In the genomic region with DNA sequence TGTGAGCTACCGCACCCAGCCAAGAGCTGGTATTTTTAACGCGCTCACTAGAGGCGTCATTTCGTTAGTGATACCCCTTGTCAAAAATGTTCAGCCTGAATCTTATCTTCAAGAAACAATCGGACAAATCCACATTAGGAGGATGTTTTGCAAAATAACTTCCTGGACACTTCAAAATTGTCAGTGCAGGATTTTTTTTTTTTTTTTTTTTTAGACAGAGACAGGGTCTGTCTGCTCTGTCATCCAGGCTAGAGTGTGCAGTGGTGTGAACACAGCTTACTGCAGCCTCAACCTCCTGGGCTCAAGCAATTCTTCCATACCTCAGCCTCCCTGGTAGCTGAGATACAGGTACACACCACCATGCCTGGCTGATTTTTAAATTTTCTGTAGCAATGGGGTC, we compare ENCODE assay signal across 17 cellular contexts.
"Had no signal": no experiment of that assay in that cellular context is flagged by ENCODE, and none has a peak within 500 bp of the region (broad histone marks: within the 10 kb centered on the region; RNA-seq: fewer than 3 reads in every experiment).

No MANE protein-coding gene starts in this region.

- H3K27ac ChIP-seq: adrenal gland, breast epithelium, SJCRH30, VCaP had no signal

- DNase-seq: activated CD4-positive, alpha-beta memory T cell treated with anti-CD3 and anti-CD28 coated beads, Interleukin-2, amount 10 ng/mL, durations not matched to agents 7 days and 5 days; activated CD4-positive, alpha-beta T cell treated with anti-CD3 and anti-CD28 coated beads, Interleukin-2, amount 50 U/mL, for 1 hour; activated CD4-positive, CD25-positive, alpha-beta regulatory T cell; activated naive CD4-positive, alpha-beta T cell treated with anti-CD3 and anti-CD28 coated beads, Interleukin-2, amount 50 U/mL, for 16 hours; activated naive CD8-positive, alpha-beta T cell treated with anti-CD3 and anti-CD28 coated beads, Interleukin-2, amount 10 ng/mL, durations not matched to agents 7 days and 5 days; activated T-cell treated with anti-CD3 and anti-CD28 coated beads for 4 hours; activated T-cell treated with anti-CD3 and anti-CD28 coated beads, Interleukin-2, amount 50 U/mL, for 48 hours; adrenal gland; NCI-H1048; NCI-H1417 treated with DMSO at 0.1 percent for 48 hours; NCI-H510A; RPMI8226; SJCRH30; T-helper 17 cell; T-helper 9 cell had no signal

- H3K4me3 ChIP-seq: adrenal gland, breast epithelium, SJCRH30 had no signal

- H3K4me1 ChIP-seq: adrenal gland, breast epithelium, SJCRH30 had no signal

- H3K9me3 ChIP-seq: adrenal gland, breast epithelium, SJCRH30 had no signal

- H3K27me3 ChIP-seq: adrenal gland, breast epithelium, SJCRH30 had no signal

- H3K36me3 ChIP-seq: adrenal gland, breast epithelium, SJCRH30 had no signal
